Comparison of ENCODE assay signal across 16 cellular contexts in genomic region chr5:75465480-75465879, GRCh38. TPM values are rescaled to one million over a fixed set of nuclear protein-coding genes. Genes with fewer than 3 reads are reported as not detected.
DNase-seq lines count a peak whose midpoint lies in the region; ATAC-seq, FAIRE-seq and TF ChIP-seq lines count a peak whose summit lies in the region.
"Had no signal": no experiment of that assay in that cellular context is flagged by ENCODE, and none has a peak within 500 bp of the region (broad histone marks: within the 10 kb centered on the region; RNA-seq: fewer than 3 reads in every experiment).

No MANE protein-coding gene starts in this region.

- DNase-seq in NCI-H2029 treated with DMSO at 0.1 percent for 48 hours (lab: John Stamatoyannopoulos, UW): peak; percentile 48
- no peak for DNase-seq in NCI-H2029 (lab: John Stamatoyannopoulos, UW)
- peak; percentile 1 for DNase-seq in NCI-H2196 (lab: John Stamatoyannopoulos, UW; ENCODE audit: unreplicated experiment)
- DNase-seq in endodermal cell: no peak
- DNase-seq in pulmonary artery endothelial cell (ENCODE audit: low read depth, low spot score): peak; percentile 68
- DNase-seq in urothelium cell line (ENCODE audit: low spot score): no peak
- DNase-seq in osteoblast (ENCODE audit: insufficient read length, low spot score, missing footprints): no peak
- DNase-seq: KG1, NCI-H526 treated with DMSO at 0.1 percent for 48 hours, SHP77, small intestine had no signal

- no peak for ATAC-seq in activated CD4-positive, CD25-positive, alpha-beta regulatory T cell treated with anti-CD3 and anti-CD28 coated beads, Interleukin-2, amount 50 U/mL, for 24 hours

- peaks cover 73% of the 10 kb centered on the region for H3K4me1 Mint-ChIP-seq in endodermal cell

- H3K4me2 ChIP-seq in osteoblast (ENCODE audit: insufficient read depth, low read length): no peak overlapping the region

- WGBS in endodermal cell (ENCODE audit: insufficient coverage in 1 of 2, insufficient read length in 1 of 2), 2 experiments: 73% methylated on average over 1 of the region's 1 CpG; no CpG with 5 or more reads in 1 of the 2 experiments

- H3K27ac ChIP-seq in endodermal cell (ENCODE audit: low read depth, low read length) (no peak overlapping the region), osteoblast (ENCODE audit: low read depth, low read length) (no peak overlapping the region)
- H3K27ac ChIP-seq: tibial nerve had no signal

- H3K4me1 ChIP-seq in endodermal cell (ENCODE audit: control insufficient read depth, insufficient read depth, low read length) (peaks cover 28% of the 10 kb centered on the region), osteoblast (ENCODE audit: insufficient read depth, low read length) (peaks cover 4% of the 10 kb centered on the region)

- TF ChIP-seq CTCF in endodermal cell (conservative IDR thresholded peaks at IDR 0.05) (no peak), osteoblast (IDR thresholded peaks at IDR 0.05; ENCODE audit: extremely low read depth, low read depth, low read length) (no peak)

- H3K4me3 Mint-ChIP-seq in endodermal cell: no peak overlapping the region

- H3K79me2 ChIP-seq in osteoblast (ENCODE audit: insufficient read depth, low read length): peaks cover 88% of the 10 kb centered on the region

- H3K9ac ChIP-seq in endodermal cell (ENCODE audit: extremely low read depth, low read length, poor library complexity, severe bottlenecking): no peak overlapping the region

- H2AFZ ChIP-seq in osteoblast (ENCODE audit: low read length): no peak overlapping the region

- H3K9me3 Mint-ChIP-seq in endodermal cell: peaks cover 11% of the 10 kb centered on the region

- H3K9me3 ChIP-seq in endodermal cell (ENCODE audit: control insufficient read depth, low read length) (peaks cover 35% of the 10 kb centered on the region), osteoblast (ENCODE audit: low read depth, low read length) (peaks cover 8% of the 10 kb centered on the region)

- no peaks in the 10 kb centered on the region for H3K27me3 Mint-ChIP-seq in endodermal cell (ENCODE audit: insufficient read depth)

- H3K27ac Mint-ChIP-seq in endodermal cell: peak overlapping the region; percentile 81

- no peaks in the 10 kb centered on the region for H3K36me3 ChIP-seq in endodermal cell (ENCODE audit: control insufficient read depth, insufficient read depth, low read length)
- no peaks in the 10 kb centered on the region for H3K36me3 ChIP-seq in osteoblast (ENCODE audit: insufficient read depth, low read length)

- H3K36me3 Mint-ChIP-seq in endodermal cell (ENCODE audit: low read depth): peaks cover 15% of the 10 kb centered on the region

- H3K27me3 ChIP-seq in endodermal cell (ENCODE audit: control insufficient read depth, insufficient read depth, low read length, poor library complexity, severe bottlenecking) (no peaks in the 10 kb centered on the region), osteoblast (ENCODE audit: insufficient read depth, low read length) (no peaks in the 10 kb centered on the region)
- H3K27me3 ChIP-seq: tibial nerve had no signal

- peaks cover 19% of the 10 kb centered on the region for H4K20me1 ChIP-seq in osteoblast (ENCODE audit: insufficient read depth, low read length)

- H3K4me3 ChIP-seq in endodermal cell (ENCODE audit: low read length): peak overlapping the region; percentile 4
- H3K4me3 ChIP-seq in osteoblast (ENCODE audit: insufficient read depth, low read length): no peak overlapping the region
- H3K4me3 ChIP-seq: tibial nerve had no signal

- FAIRE-seq in urothelium cell line (lab: Jason Lieb, UNC): no peak
- FAIRE-seq: A204.1, endometrium, small intestine, TTC549 had no signal

RNA-seq across cellular contexts. Expression of gene CERT1, which starts 45.9 kb away (rescaled TPM):
- total RNA-seq in endodermal cell: 10 to 100 TPM; 51.0 to 73.5 TPM
- polyA plus RNA-seq in endodermal cell (2013, experiment 1 of 2): 25.8 TPM
- polyA plus RNA-seq in endodermal cell (2013, experiment 2 of 2): 29.1 TPM
- total RNA-seq in pulmonary artery endothelial cell: 14.0 and 24.7 TPM in 2 replicates
- total RNA-seq in osteoblast: 50.3 and 58.6 TPM in 2 replicates

RNA-seq across cellular contexts. Expression of gene POLK, which starts 46.2 kb away (rescaled TPM):
- 10 to 100 TPM; 11.3 to 14.8 TPM for total RNA-seq in endodermal cell
- polyA plus RNA-seq in endodermal cell (2013, experiment 1 of 2): 15.2 TPM
- polyA plus RNA-seq in endodermal cell (2013, experiment 2 of 2): 15.4 TPM
- total RNA-seq in pulmonary artery endothelial cell: 24.3 and 38.3 TPM in 2 replicates
- total RNA-seq in osteoblast: 34.7 and 36.8 TPM in 2 replicates

Comparison
In these comparisons a context has a peak if more than half of its experiments do, and no peak if none do; other contexts are left out.
1. DNase-seq: peak in NCI-H2029 treated with DMSO at 0.1 percent for 48 hours (single experiment), NCI-H2196 (single experiment) and pulmonary artery endothelial cell (single experiment); none in NCI-H2029 (single experiment), endodermal cell (single experiment), urothelium cell line (single experiment) and osteoblast (single experiment).